Comparison of ENCODE assay signal across 10 cellular contexts in the genomic region with DNA sequence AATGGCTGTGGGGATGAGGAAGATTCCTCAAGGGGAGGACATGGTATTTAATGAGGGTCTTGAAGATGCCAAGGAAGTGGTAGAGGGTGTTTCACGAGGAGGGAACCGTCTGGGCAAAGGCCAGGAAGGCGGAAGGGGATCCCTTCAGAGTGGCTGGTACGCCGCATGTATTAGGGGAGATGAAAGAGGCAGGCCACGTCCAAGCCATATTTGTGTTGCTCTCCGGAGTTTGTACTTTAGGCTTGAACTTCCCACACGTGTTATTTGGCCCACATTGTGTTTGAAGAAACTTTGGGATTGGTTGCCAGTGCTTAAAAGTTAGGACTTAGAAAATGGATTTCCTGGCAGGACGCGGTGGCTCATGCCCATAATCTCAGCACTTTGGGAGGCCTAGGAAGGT. TPM values are rescaled to one million over a fixed set of nuclear protein-coding genes. Genes with fewer than 3 reads are reported as not detected.
A peak's percentile ranks its signal among the peaks of the same experiment; 100 is the strongest.
DNase-seq lines count a peak whose midpoint lies in the region; FAIRE-seq and TF ChIP-seq lines count a peak whose summit lies in the region.
"Had no signal": no experiment of that assay in that cellular context is flagged by ENCODE, and none has a peak within 500 bp of the region (broad histone marks: within the 10 kb centered on the region; RNA-seq: fewer than 3 reads in every experiment).

No MANE protein-coding gene starts in this region.

- H3K9me3 Mint-ChIP-seq in brain = no peaks in the 10 kb centered on the region

- BruUV-seq in A673 (replicated peaks; lab: Mats Ljungman, UMichigan) = no TSS peak

- H3K4me1 Mint-ChIP-seq in brain = peaks cover 12% of the 10 kb centered on the region

- POLR2A ChIA-PET in A673 (lab: Charles Lee; ENCODE audit: low non-redundant PET) = no interaction called here

- H3K27me3 Mint-ChIP-seq in brain = peaks cover 4% of the 10 kb centered on the region

- CTCF ChIA-PET in A673 (lab: Charles Lee) = interaction anchor here (1.1 kb wide), 1 partner anchor 304 kb away, joined by 8 read pairs; no protein-coding TSS in a partner anchor

- H3K4me3 ChIP-seq in A673 (ENCODE audit: low read depth, low read length, poor library complexity, severe bottlenecking) (peak overlapping the region; percentile 57), HUES6 (ENCODE audit: low read depth, low read length) (peak overlapping the region; percentile 96), mononuclear cell (ENCODE audit: low read length) (peak overlapping the region; percentile 77)

- peak overlapping the region; percentile 94 to 99 (median 95) for H3K4me3 Mint-ChIP-seq in brain

- H3K36me3 ChIP-seq in A673 (ENCODE audit: insufficient read depth, low read length, poor library complexity, severe bottlenecking) = no peaks in the 10 kb centered on the region
- H3K36me3 ChIP-seq in HUES6 (ENCODE audit: control insufficient read depth, insufficient read depth, low read length) = no peaks in the 10 kb centered on the region

- H3K4me1 ChIP-seq in A673 (ENCODE audit: insufficient read depth, low read length, poor library complexity, severe bottlenecking) = no peaks in the 10 kb centered on the region
- H3K4me1 ChIP-seq in HUES6 (ENCODE audit: control insufficient read depth, insufficient read depth, low read length) = peaks cover 9% of the 10 kb centered on the region; the same call in 1 of the 2 replicates
- peaks cover 15% of the 10 kb centered on the region for H3K4me1 ChIP-seq in mononuclear cell (ENCODE audit: insufficient read depth, low read length)

- intact Hi-C loops in A673 (cut with micrococcal nuclease; ENCODE audit: unreplicated experiment) = loop anchor here (5.0 kb wide), 3 partner anchors 141 to 896 kb away; no protein-coding TSS in a partner anchor

- H3K9me3 ChIP-seq in A673 (ENCODE audit: low read depth, low read length, poor library complexity, severe bottlenecking) = no peaks in the 10 kb centered on the region
- H3K9me3 ChIP-seq in HUES6 (ENCODE audit: control insufficient read depth, insufficient read depth, low read depth, low read length) = no peaks in the 10 kb centered on the region; the same call in 1 of the 2 replicates
- no peaks in the 10 kb centered on the region for H3K9me3 ChIP-seq in mononuclear cell (ENCODE audit: low read depth, low read length)

- H3K27me3 ChIP-seq in A673 (replicated peaks; ENCODE audit: insufficient read depth, low read depth, low read length, poor library complexity) = no peaks in the 10 kb centered on the region
- H3K27me3 ChIP-seq in HUES6 (ENCODE audit: control insufficient read depth, insufficient read depth, low read length) = no peaks in the 10 kb centered on the region
- no peaks in the 10 kb centered on the region for H3K27me3 ChIP-seq in mononuclear cell (ENCODE audit: insufficient read depth, low read length)

- TF ChIP-seq CTCF in A673 (conservative IDR thresholded peaks at IDR 0.05; ENCODE audit: low read depth, low read length) = no peak
- TF ChIP-seq CTCF in brain (conservative IDR thresholded peaks at IDR 0.05) = no peak

- no peak for DNase-seq in A673 (ENCODE audit: low spot score)
- DNase-seq in SKM-1 treated with dmso at 0.1 percent for 144 hours (lab: John Stamatoyannopoulos, UW; ENCODE audit: unreplicated experiment) = no peak
- DNase-seq in GM19239 (ENCODE audit: insufficient read length, low spot score) = no peak
- DNase-seq in kidney tubule cell (ENCODE audit: low spot score) = no peak
- DNase-seq in NOMO-1 treated with dmso at 0.1 percent for 144 hours (lab: John Stamatoyannopoulos, UW; ENCODE audit: unreplicated experiment) = no peak
- DNase-seq: NCI-H1436 had no signal

- H3K27ac Mint-ChIP-seq in brain = peak overlapping the region; percentile 86 to 96 (median 91)

- H3K36me3 Mint-ChIP-seq in brain = peaks cover 10% of the 10 kb centered on the region

- H3K27ac ChIP-seq in A673 (ENCODE audit: low read depth, low read length, poor library complexity, severe bottlenecking) = no peak overlapping the region
- no peak overlapping the region for H3K27ac ChIP-seq in HUES6 (ENCODE audit: low read depth, low read length)

- FAIRE-seq in GM19239 (lab: Jason Lieb, UNC) = no peak

- H3K9ac ChIP-seq in HUES6 (ENCODE audit: low read length) = peak overlapping the region; percentile 82

RNA-seq across cellular contexts. Expression of gene FXN, which starts 1.2 kb away (rescaled TPM):
- total RNA-seq in A673 (2021) = 20.8 and 23.2 TPM in 2 replicates
- polyA plus RNA-seq in brain (ENCODE audit: insufficient read depth, low read depth, low replicate concordance) = 9.9 TPM
- total RNA-seq in mononuclear cell = 4.0 TPM

RNA-seq across cellular contexts. Expression of gene PRKACG, which starts 22.9 kb away (rescaled TPM):
- total RNA-seq in A673 (2021) (not detected in 2 replicates), mononuclear cell (not detected)
- polyA plus RNA-seq in brain (ENCODE audit: insufficient read depth, low read depth, low replicate concordance) = not detected
- total RNA-seq: subcutaneous adipose tissue had no signal
